In genomic region chr2:67846341-67847070, GRCh38 we compare ENCODE assay signal across 8 cellular contexts.
DNase-seq lines count a peak whose midpoint lies in the region; ATAC-seq and TF ChIP-seq lines count a peak whose summit lies in the region.

No MANE protein-coding gene starts in this region.

- no peak overlapping the region for H3K27ac Mint-ChIP-seq in naive B cell

- H3K36me3 ChIP-seq in DOHH2 (ENCODE audit: control insufficient read depth, low read length), result no peaks in the 10 kb centered on the region
- H3K36me3 ChIP-seq in vagina, result no peaks in the 10 kb centered on the region

- no peaks in the 10 kb centered on the region for H3K9me3 Mint-ChIP-seq in naive B cell

- H3K4me3 ChIP-seq in DOHH2 (ENCODE audit: low read length) (no peak overlapping the region), fibroblast of the aortic adventitia (ENCODE audit: low read depth, low read length) (peak overlapping the region; percentile 36), vagina (no peak overlapping the region)

- ATAC-seq in HG03103 (IDR thresholded peaks at IDR 0.05; ENCODE audit: low read depth, unreplicated experiment) (peak; percentile 76), naive B cell (ENCODE audit: low read depth in 2 of 2) (no peak), HG03457 (IDR thresholded peaks at IDR 0.05; ENCODE audit: unreplicated experiment) (no peak)

- H3K27me3 ChIP-seq in DOHH2 (ENCODE audit: control insufficient read depth, low read length) (peaks cover 15% of the 10 kb centered on the region; the same call in 1 of the 2 replicates), vagina (no peaks in the 10 kb centered on the region)

- no peaks in the 10 kb centered on the region for H3F3A ChIP-seq in DOHH2 (ENCODE audit: control insufficient read depth, insufficient read depth)

- H3K27me3 Mint-ChIP-seq in naive B cell, result peaks cover 28 to 52% (median 31%) of the 10 kb centered on the region in 3 donors

- intact Hi-C loops in vagina (cut with DNase I), result loop anchor here (5.0 kb wide), 1 partner anchor 179 kb away; no protein-coding TSS in a partner anchor

- H4K20me1 ChIP-seq in DOHH2 (ENCODE audit: control insufficient read depth, insufficient read depth, low read depth, low read length), result no peaks in the 10 kb centered on the region

- H3K9me3 ChIP-seq in DOHH2 (ENCODE audit: control insufficient read depth, insufficient read depth, low read length) (no peaks in the 10 kb centered on the region), vagina (no peaks in the 10 kb centered on the region)

- no peak for TF ChIP-seq POLR2A in vagina (IDR thresholded peaks at IDR 0.05)

- TF ChIP-seq CTCF in DOHH2 (IDR thresholded peaks at IDR 0.05; ENCODE audit: low read depth, low read length, poor library complexity, severe bottlenecking) (peak; percentile 80), fibroblast of the aortic adventitia (IDR thresholded peaks at IDR 0.05; ENCODE audit: insufficient read depth, low read length) (peak; percentile 85), vagina (IDR thresholded peaks at IDR 0.05) (peak; percentile 65 to 81 (median 73))

- H3K4me2 ChIP-seq in DOHH2 (ENCODE audit: low read length), result no peak overlapping the region

- DNase-seq in NCI-H2227 treated with DMSO at 0.1 percent for 48 hours (lab: John Stamatoyannopoulos, UW) (peak; percentile 89), fibroblast of the aortic adventitia (ENCODE audit: low read depth) (peak; percentile 98), naive B cell (peak; percentile 11), vagina (ENCODE audit: extremely low spot score in 2 of 2) (peak in 1 of 2 donors; percentile 96)
- DNase-seq in activated CD4-positive, alpha-beta T cell treated with anti-CD3 and anti-CD28 coated beads, Interleukin-2, amount 50 U/mL, for 48 hours, result peak; percentile 30 to 37

- H3K27ac ChIP-seq in DOHH2 (ENCODE audit: low read depth, low read length) (no peak overlapping the region), vagina (peak overlapping the region; percentile 42)

- no peak overlapping the region for H3K4me3 Mint-ChIP-seq in naive B cell

- no peaks in the 10 kb centered on the region for H3K36me3 Mint-ChIP-seq in naive B cell

- peaks cover 0 to 3% (median 0%) of the 10 kb centered on the region in 3 donors for H3K4me1 Mint-ChIP-seq in naive B cell

- H3K4me1 ChIP-seq in DOHH2 (ENCODE audit: control insufficient read depth, low read length) (peaks cover 3% of the 10 kb centered on the region; the same call in 1 of the 2 replicates), vagina (peaks cover 5% of the 10 kb centered on the region)

- H3K79me2 ChIP-seq in DOHH2 (ENCODE audit: control insufficient read depth, low read length), result no peaks in the 10 kb centered on the region

- H3K9me2 ChIP-seq in DOHH2 (replicated peaks; ENCODE audit: control insufficient read depth, low read length), result no peaks in the 10 kb centered on the region
